ENCODE assay signal across 8 cellular contexts in the genomic region with DNA sequence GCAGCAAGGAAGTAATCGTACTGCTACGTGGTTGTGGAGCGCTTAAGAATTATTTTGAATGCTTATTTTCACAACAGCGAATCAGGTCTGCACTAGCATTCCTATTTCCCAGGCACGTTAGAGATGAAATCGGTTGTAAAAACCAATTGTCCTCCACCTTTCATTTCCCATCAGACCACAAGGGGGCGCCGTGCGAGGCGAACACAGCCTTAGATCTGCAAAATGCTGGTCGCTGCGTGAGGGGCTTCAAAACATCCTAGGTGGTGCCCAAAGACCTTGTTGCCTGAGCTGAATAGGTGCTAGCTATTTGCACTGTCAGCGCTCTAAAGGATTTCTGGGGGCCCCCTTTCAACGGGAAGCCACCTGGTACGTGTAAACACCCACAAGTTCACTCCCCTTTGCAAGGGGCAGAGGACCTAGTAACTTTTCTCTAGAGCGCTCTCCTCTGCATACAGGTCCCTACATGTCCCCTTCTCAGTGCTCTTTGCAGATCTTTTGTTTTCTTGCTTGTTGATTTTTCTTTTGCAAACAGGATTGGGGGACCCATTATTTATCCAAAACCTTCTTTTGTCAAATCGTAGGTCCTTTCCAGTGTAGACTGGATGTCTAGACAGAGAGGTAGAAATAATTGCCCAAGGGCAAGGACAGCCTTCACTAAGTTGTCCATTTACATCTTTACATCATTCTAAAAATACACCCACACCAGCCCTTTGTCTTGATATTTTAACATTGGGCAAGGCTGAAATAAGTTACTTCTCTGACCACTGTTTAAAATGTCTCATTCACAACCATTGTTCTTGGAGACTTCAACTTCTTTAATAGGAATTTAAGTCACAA. TPM values are rescaled to one million over a fixed set of nuclear protein-coding genes. Genes with fewer than 3 reads are reported as not detected.
DNase-seq lines count a peak whose midpoint lies in the region; ATAC-seq, FAIRE-seq and TF ChIP-seq lines count a peak whose summit lies in the region.

No MANE protein-coding gene starts in this region.

- TF ChIP-seq CTCF in A549 (IDR thresholded peaks at IDR 0.05): peak; percentile 63
- peak; percentile 81 for TF ChIP-seq CTCF in GM13977 (IDR thresholded peaks at IDR 0.05; ENCODE audit: extremely low read depth, insufficient read depth, missing control alignments)
- peak; percentile 65 for TF ChIP-seq CTCF in mucosa of descending colon (IDR thresholded peaks at IDR 0.05)

- DNase-seq in A549 (ENCODE audit: low read depth in 1 of 2, low spot score in 1 of 2) (peak in 1 of 2 experiments; percentile 64), GM13977 (ENCODE audit: low spot score) (peak; percentile 70), NCI-H2227 (lab: John Stamatoyannopoulos, UW; ENCODE audit: unreplicated experiment) (peak; percentile 86), mucosa of descending colon (peak; percentile 62 to 89 (median 77))
- DNase-seq in activated CD4-positive, alpha-beta memory T cell treated with anti-CD3 and anti-CD28 coated beads, Interleukin-2, amount 10 ng/mL, durations not matched to agents 7 days and 5 days: peak; percentile 77
- peak; percentile 46 to 63 (median 52) for DNase-seq in effector memory CD4-positive, alpha-beta T cell
- DNase-seq in stimulated activated CD8-positive, alpha-beta memory T cell treated with anti-CD3 and anti-CD28 coated beads, Interleukin-7, amount 100 ng/mL, for 1 hour (ENCODE audit: low read depth in 2 of 2): peak; percentile 61 to 69

- in situ Hi-C loops in GM13977 (cut with MboI; ENCODE audit: low pct_unique_long_range_greater_than_20kb, low sequenced_read_pairs, unreplicated experiment): no loop called here

- intact Hi-C loops in mucosa of descending colon (cut with DNase I, micrococcal nuclease): no loop called here

- TF ChIP-seq EP300 in A549 (IDR thresholded peaks at IDR 0.05): no peak

- H3K4me3 ChIP-seq in A549 (no peak overlapping the region), mucosa of descending colon (no peak overlapping the region)
- H3K4me3 ChIP-seq in effector memory CD4-positive, alpha-beta T cell (ENCODE audit: insufficient read depth, low read depth, low read length, poor library complexity, severe bottlenecking): no peak overlapping the region

- H3K9me3 ChIP-seq in A549 (no peaks in the 10 kb centered on the region), mucosa of descending colon (no peaks in the 10 kb centered on the region)
- H3K9me3 ChIP-seq in effector memory CD4-positive, alpha-beta T cell (ENCODE audit: control insufficient read depth, low read length): no peaks in the 10 kb centered on the region

- H3K36me3 Mint-ChIP-seq in activated CD4-positive, alpha-beta memory T cell treated with anti-CD3 and anti-CD28 coated beads, Interleukin-2, amount 10 ng/mL, durations not matched to agents 7 days and 5 days (ENCODE audit: low read depth): no peaks in the 10 kb centered on the region

- peak; percentile 48 to 67; a peak in 4 of 5 replicates for TF ChIP-seq RAD21 in A549 (conservative IDR thresholded peaks at IDR 0.05 in 1 of 2, IDR thresholded peaks at IDR 0.05 in 1 of 2)

- CTCF ChIA-PET in A549 (lab: Yijun Ruan, JAX): interaction anchor here (0.6 to 2.5 kb wide), 13 partner anchors 8 to 324 kb away, joined by 3 to 26 read pairs (median 4); no protein-coding TSS in a partner anchor
- CTCF ChIA-PET in activated CD4-positive, alpha-beta memory T cell treated with anti-CD3 and anti-CD28 coated beads, Interleukin-2, amount 10 ng/mL, durations not matched to agents 7 days and 5 days (lab: Charles Lee): interaction anchor here (0.6 to 3.3 kb wide), 25 partner anchors 8 to 337 kb away, joined by 3 to 27 read pairs (median 4); partner anchors contain the start of gene NEDD9

- H3K4me1 ChIP-seq in A549 (peaks cover 10% of the 10 kb centered on the region), mucosa of descending colon (ENCODE audit: low read depth) (peaks cover 6% of the 10 kb centered on the region)
- H3K4me1 ChIP-seq in effector memory CD4-positive, alpha-beta T cell (ENCODE audit: control insufficient read depth, insufficient read depth, low read length, poor library complexity, severe bottlenecking): peaks cover 5% of the 10 kb centered on the region

- H3K4me2 ChIP-seq in A549: peak overlapping the region; percentile 50

- no peaks in the 10 kb centered on the region for H3K27me3 Mint-ChIP-seq in activated CD4-positive, alpha-beta memory T cell treated with anti-CD3 and anti-CD28 coated beads, Interleukin-2, amount 10 ng/mL, durations not matched to agents 7 days and 5 days

- no peaks in the 10 kb centered on the region for H3K27me3 ChIP-seq in effector memory CD4-positive, alpha-beta T cell (replicated peaks; ENCODE audit: control insufficient read depth, insufficient read depth, low read length, poor library complexity, severe bottlenecking)

- H3K9me3 Mint-ChIP-seq in activated CD4-positive, alpha-beta memory T cell treated with anti-CD3 and anti-CD28 coated beads, Interleukin-2, amount 10 ng/mL, durations not matched to agents 7 days and 5 days: no peaks in the 10 kb centered on the region

- no peak for TF ChIP-seq POLR2A in A549 (IDR thresholded peaks at IDR 0.05; ENCODE audit: low read length)

- WGBS in A549 (ENCODE audit: missing lambda C conversion rate): 29% methylated on average over 17 of the region's 17 CpGs

- no peak overlapping the region for H3K4me3 Mint-ChIP-seq in activated CD4-positive, alpha-beta memory T cell treated with anti-CD3 and anti-CD28 coated beads, Interleukin-2, amount 10 ng/mL, durations not matched to agents 7 days and 5 days

- no peak overlapping the region for H3K27ac Mint-ChIP-seq in activated CD4-positive, alpha-beta memory T cell treated with anti-CD3 and anti-CD28 coated beads, Interleukin-2, amount 10 ng/mL, durations not matched to agents 7 days and 5 days

- POLR2A ChIA-PET in A549 (lab: Yijun Ruan, JAX): no interaction called here
- POLR2A ChIA-PET in activated CD4-positive, alpha-beta memory T cell treated with anti-CD3 and anti-CD28 coated beads, Interleukin-2, amount 10 ng/mL, durations not matched to agents 7 days and 5 days (lab: Charles Lee): interaction anchor here (0.8 to 1.4 kb wide), 4 partner anchors 49 to 209 kb away, joined by 3 to 5 read pairs (median 3); no protein-coding TSS in a partner anchor

- H3K4me1 Mint-ChIP-seq in activated CD4-positive, alpha-beta memory T cell treated with anti-CD3 and anti-CD28 coated beads, Interleukin-2, amount 10 ng/mL, durations not matched to agents 7 days and 5 days: peaks cover 10% of the 10 kb centered on the region

- peak overlapping the region; percentile 69 to 83 for H3K27ac ChIP-seq in A549
- no peak overlapping the region for H3K27ac ChIP-seq in effector memory CD4-positive, alpha-beta T cell (ENCODE audit: insufficient read depth, low read length, poor library complexity, severe bottlenecking)

- no peaks in the 10 kb centered on the region for H3K36me3 ChIP-seq in effector memory CD4-positive, alpha-beta T cell (ENCODE audit: control insufficient read depth, insufficient read depth, low read length)
- H3K36me3 ChIP-seq in mucosa of descending colon (ENCODE audit: low read depth): no peaks in the 10 kb centered on the region

- FAIRE-seq in A549 (lab: Jason Lieb, UNC): no peak

- peak; percentile 54 to 84; a peak in 4 of 6 replicates for ATAC-seq in A549
- ATAC-seq in mucosa of descending colon: peak; percentile 77
- no peak for ATAC-seq in GM18519 (IDR thresholded peaks at IDR 0.05; ENCODE audit: low FRiP score, unreplicated experiment)

TF ChIP-seq in A549, 52 proteins besides CTCF, POLR2A, EP300 and RAD21:
- no peak for TF ChIP-seq CHD4 (IDR thresholded peaks at IDR 0.05; ENCODE audit: borderline replicate concordance)
- peak; percentile 49 for TF ChIP-seq MAFK (IDR thresholded peaks at IDR 0.05; ENCODE audit: partially characterized antibody)
- peak; percentile 65 for TF ChIP-seq SMC3 (IDR thresholded peaks at IDR 0.05)
- TF ChIP-seq PBX3 (IDR thresholded peaks at IDR 0.05): no peak
TF ChIP-seq in A549: peak in this region for 2.

RNA-seq across cellular contexts. Expression of gene NEDD9, which starts 59.7 kb away (rescaled TPM):
- polyA plus RNA-seq in A549 (2011; rRNA removed): 79.6 and 82.5 TPM in 2 replicates
- polyA plus RNA-seq in A549 (2012; cell fraction: cytosol; rRNA removed): 58.4 and 71.1 TPM in 2 replicates
- 106 and 118 TPM in 2 replicates for polyA plus RNA-seq in A549 (2012; cell fraction: nucleus; rRNA removed)
- 43.6 to 47.9 TPM (median 46.7 TPM) in 3 replicates for polyA plus RNA-seq in A549 (2017; fragmentation: RNase III; extraction: RNeasy Plus Mini Kit Qiagen cat#74134 plus additional on column Dnase treatment)
- polyA minus RNA-seq in A549 (2011; rRNA and poly(A)+ RNA removed): 212 and 221 TPM in 2 replicates
- 10 to 100 TPM; 60.1 to 64.8 TPM for total RNA-seq in activated CD4-positive, alpha-beta memory T cell treated with anti-CD3 and anti-CD28 coated beads, Interleukin-2, amount 10 ng/mL, durations not matched to agents 7 days and 5 days
- 10 to 100 TPM; 41.4 to 66.6 (median 62.1) TPM for total RNA-seq in mucosa of descending colon
